In the genomic region with DNA sequence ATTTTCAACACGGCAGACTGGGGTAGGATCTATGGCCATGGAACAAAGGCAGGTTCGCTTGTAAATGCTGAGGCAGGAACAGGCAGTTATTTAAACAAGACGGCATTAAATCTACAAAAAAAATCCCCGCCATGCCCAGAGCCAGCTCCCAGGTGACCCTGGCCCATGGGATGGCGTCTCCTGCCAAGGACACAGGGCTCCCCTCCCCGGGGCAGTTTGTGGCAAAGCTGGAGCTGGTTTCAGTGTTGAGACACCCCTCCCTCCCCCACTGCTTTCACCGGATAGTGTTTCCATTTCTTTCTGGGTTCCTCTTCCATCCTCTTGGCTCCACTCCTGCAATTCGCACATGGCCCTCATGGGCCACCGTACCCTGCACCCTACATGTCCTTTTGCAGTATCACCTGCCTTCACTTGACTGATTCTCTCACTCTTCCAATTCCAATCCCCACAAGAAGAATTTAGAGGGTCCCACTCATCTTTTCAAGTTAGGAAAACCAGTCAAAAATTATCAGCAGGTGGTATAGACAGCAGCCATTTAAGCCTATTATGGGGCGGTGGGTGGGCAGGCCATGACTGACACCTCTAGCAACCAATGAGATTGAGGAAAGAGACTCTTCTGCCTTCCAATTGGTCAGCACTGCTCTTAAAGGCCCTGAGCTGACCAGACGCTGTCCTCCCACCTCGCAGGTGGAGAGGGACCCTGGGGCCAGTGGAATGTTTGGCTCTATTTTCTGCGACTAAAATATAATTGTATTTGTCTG, we compare ENCODE assay signal across 14 cellular contexts. TPM values are rescaled to one million over a fixed set of nuclear protein-coding genes. Genes with fewer than 3 reads are reported as not detected.
DNase-seq lines count a peak whose midpoint lies in the region; ATAC-seq, FAIRE-seq and TF ChIP-seq lines count a peak whose summit lies in the region.
"Had no signal": no experiment of that assay in that cellular context is flagged by ENCODE, and none has a peak within 500 bp of the region (broad histone marks: within the 10 kb centered on the region; RNA-seq: fewer than 3 reads in every experiment).

No MANE protein-coding gene starts in this region.

- no peaks in the 10 kb centered on the region for H3K36me3 Mint-ChIP-seq in CD8-positive, alpha-beta memory T cell

- intact Hi-C loops in HepG2 (cut with micrococcal nuclease; ENCODE audit: unreplicated experiment) (loop anchor here (10.0 kb wide), 3 partner anchors 277 to 1267 kb away; no protein-coding TSS in a partner anchor), right lobe of liver (cut with DNase I) (no loop called here), body of pancreas (cut with DNase I) (no loop called here)

- H3K9ac ChIP-seq in HepG2 (ENCODE audit: insufficient read depth, low read depth, low read length): no peak overlapping the region

- TF ChIP-seq POLR2A in HepG2 (IDR thresholded peaks at IDR 0.05; ENCODE audit: insufficient read depth in 1 of 2, low read depth in 2 of 2, low read length in 2 of 2) (no peak), right lobe of liver (IDR thresholded peaks at IDR 0.05) (no peak), erythroblast (IDR thresholded peaks at IDR 0.05; ENCODE audit: low read length) (no peak), suprapubic skin (IDR thresholded peaks at IDR 0.05) (no peak), body of pancreas (IDR thresholded peaks at IDR 0.05) (no peak)

- WGBS in HepG2 (ENCODE audit: low lambda C conversion rate): 76% methylated on average over 13 of the region's 13 CpGs
- 77% methylated on average over 7 of the region's 13 CpGs for WGBS in right lobe of liver (ENCODE audit: insufficient coverage, low coverage, low lambda C conversion rate, missing lambda C conversion rate)
- WGBS in suprapubic skin: 78% methylated on average over 13 of the region's 13 CpGs
- WGBS in body of pancreas, 2 donors: 70 to 72% methylated on average over 13 of the region's 13 CpGs

- H3K4me1 Mint-ChIP-seq in CD8-positive, alpha-beta memory T cell: peaks cover 3 to 8% (median 6%) of the 10 kb centered on the region in 3 donors

- H3K36me3 ChIP-seq in HepG2 (replicated peaks in 1 of 2; ENCODE audit: control insufficient read depth in 1 of 2, insufficient read depth in 2 of 2, low read length in 2 of 2): no peaks in the 10 kb centered on the region
- no peaks in the 10 kb centered on the region for H3K36me3 ChIP-seq in right lobe of liver
- H3K36me3 ChIP-seq in CD8-positive, alpha-beta memory T cell (ENCODE audit: insufficient read depth, low read length): no peaks in the 10 kb centered on the region
- no peaks in the 10 kb centered on the region for H3K36me3 ChIP-seq in suprapubic skin
- H3K36me3 ChIP-seq in body of pancreas (replicated peaks in 1 of 2; ENCODE audit: insufficient read depth in 1 of 2, low read depth in 2 of 2): no peaks in the 10 kb centered on the region
- H3K36me3 ChIP-seq: thoracic aorta had no signal

- no TSS peak for BruUV-seq in HepG2 (replicated peaks; lab: Mats Ljungman, UMichigan)

- H3K79me2 ChIP-seq in HepG2 (ENCODE audit: insufficient read depth, low read length): no peaks in the 10 kb centered on the region

- TF ChIP-seq EP300 in HepG2 (IDR thresholded peaks at IDR 0.05; ENCODE audit: low read depth in 2 of 2, low read length in 2 of 2) (no peak), HepG2 (CRISPR knock-in tag; IDR thresholded peaks at IDR 0.05; ENCODE audit: borderline replicate concordance) (no peak), suprapubic skin (IDR thresholded peaks at IDR 0.05) (no peak)

- in situ Hi-C loops in HepG2 (cut with HindIII; ENCODE audit: extremely low pct_ligation_motif_present, low pct_unique_long_range_greater_than_20kb) (no loop called here), GM13977 (cut with MboI; ENCODE audit: low pct_unique_long_range_greater_than_20kb, low sequenced_read_pairs, unreplicated experiment) (no loop called here)

- FAIRE-seq in HepG2 (lab: Jason Lieb, UNC): no peak
- FAIRE-seq: colon had no signal

- DNase-seq in HepG2 (ENCODE audit: low spot score): no peak
- no peak for DNase-seq in right lobe of liver
- DNase-seq in OCI-M1 (lab: John Stamatoyannopoulos, UW): peak; percentile 32
- DNase-seq in erythroblast (lab: John Stamatoyannopoulos, UW): peak; percentile 65 to 66
- DNase-seq in CD8-positive, alpha-beta memory T cell: no peak
- DNase-seq in GM13977 (ENCODE audit: low spot score): no peak
- no peak for DNase-seq in suprapubic skin (ENCODE audit: low spot score in 2 of 2)
- no peak for DNase-seq in body of pancreas
- DNase-seq: activated T-cell treated with anti-CD3 and anti-CD28 coated beads, Interleukin-2, amount 50 U/mL, for 1 hour; NCI-H2029 treated with DMSO at 0.1 percent for 48 hours; stimulated activated CD4-positive, alpha-beta T cell treated with anti-CD3 and anti-CD28 coated beads, Interleukin-4, amount 100 ng/mL, for 1 hour; T-helper 17 cell had no signal

- no peak overlapping the region for H3K4me3 Mint-ChIP-seq in CD8-positive, alpha-beta memory T cell
- H3K4me3 Mint-ChIP-seq: T-helper 17 cell had no signal

- H3K4me3 ChIP-seq in HepG2 (replicated peaks in 1 of 3; ENCODE audit: insufficient read depth in 1 of 3, low read depth in 2 of 3, low read length in 3 of 3) (no peak overlapping the region), right lobe of liver (no peak overlapping the region), suprapubic skin (no peak overlapping the region), body of pancreas (no peak overlapping the region)
- no peak overlapping the region for H3K4me3 ChIP-seq in CD8-positive, alpha-beta memory T cell (ENCODE audit: low read length)
- H3K4me3 ChIP-seq: thoracic aorta had no signal

- H3K4me1 ChIP-seq in HepG2 (ENCODE audit: insufficient read depth, low read length): peaks cover 17% of the 10 kb centered on the region
- H3K4me1 ChIP-seq in right lobe of liver: no peaks in the 10 kb centered on the region
- peaks cover 5% of the 10 kb centered on the region for H3K4me1 ChIP-seq in CD8-positive, alpha-beta memory T cell (ENCODE audit: insufficient read depth, low read length)
- peaks cover under 1% of the 10 kb centered on the region for H3K4me1 ChIP-seq in suprapubic skin
- H3K4me1 ChIP-seq in body of pancreas: peaks cover under 1% of the 10 kb centered on the region

- POLR2A ChIA-PET in HepG2 (lab: Yijun Ruan, JAX): no interaction called here
- POLR2A ChIA-PET in CD8-positive, alpha-beta memory T cell (lab: Charles Lee): no interaction called here

- no peaks in the 10 kb centered on the region for H4K20me1 ChIP-seq in HepG2 (ENCODE audit: insufficient read depth, low read length)

- peaks cover 10 to 20% of the 10 kb centered on the region in 2 donors for H3K27me3 Mint-ChIP-seq in CD8-positive, alpha-beta memory T cell

- H3K27me3 ChIP-seq in HepG2 (ENCODE audit: control insufficient read depth in 1 of 2, insufficient read depth in 2 of 2, low read length in 2 of 2): 0 out of 5 replicates have a peak, but pooled peaks cover 0 to 3% of the 10 kb centered on the region in 2 experiments
- no peaks in the 10 kb centered on the region for H3K27me3 ChIP-seq in right lobe of liver
- no peaks in the 10 kb centered on the region for H3K27me3 ChIP-seq in CD8-positive, alpha-beta memory T cell (ENCODE audit: insufficient read depth, low read length, poor library complexity, severe bottlenecking)
- peaks cover 33% of the 10 kb centered on the region for H3K27me3 ChIP-seq in suprapubic skin
- no peaks in the 10 kb centered on the region for H3K27me3 ChIP-seq in body of pancreas

- CTCF ChIA-PET in HepG2 (lab: Yijun Ruan, JAX; ENCODE audit: low intra/inter-chr PET ratio, low total read pairs): no interaction called here
- CTCF ChIA-PET in CD8-positive, alpha-beta memory T cell (lab: Charles Lee): no interaction called here

- no peak overlapping the region for H2AFZ ChIP-seq in HepG2 (ENCODE audit: low read length)

- no peak overlapping the region for H3K4me2 ChIP-seq in HepG2 (ENCODE audit: low read depth, low read length)

- TF ChIP-seq CTCF in HepG2 (CRISPR knock-in tag; IDR thresholded peaks at IDR 0.05) (no peak), right lobe of liver (IDR thresholded peaks at IDR 0.05) (no peak), GM13977 (IDR thresholded peaks at IDR 0.05; ENCODE audit: extremely low read depth, insufficient read depth, missing control alignments) (no peak), suprapubic skin (IDR thresholded peaks at IDR 0.05) (no peak), body of pancreas (IDR thresholded peaks at IDR 0.05) (no peak)

- no peaks in the 10 kb centered on the region for H3K9me3 Mint-ChIP-seq in CD8-positive, alpha-beta memory T cell

- ATAC-seq in HepG2: no peak
- no peak for ATAC-seq in right lobe of liver
- ATAC-seq in body of pancreas: no peak
- ATAC-seq: T-helper 17 cell had no signal

- H3K9me3 ChIP-seq in HepG2 (ENCODE audit: low read length) (no peaks in the 10 kb centered on the region), right lobe of liver (no peaks in the 10 kb centered on the region), suprapubic skin (no peaks in the 10 kb centered on the region), body of pancreas (no peaks in the 10 kb centered on the region)
- H3K9me3 ChIP-seq in CD8-positive, alpha-beta memory T cell (ENCODE audit: low read length): no peaks in the 10 kb centered on the region
- H3K9me3 ChIP-seq: thoracic aorta had no signal

- no peak overlapping the region for H3K27ac Mint-ChIP-seq in CD8-positive, alpha-beta memory T cell
- H3K27ac Mint-ChIP-seq: T-helper 17 cell had no signal

- TF ChIP-seq RAD21 in HepG2 (CRISPR knock-in tag; IDR thresholded peaks at IDR 0.05): no peak

- no peak overlapping the region for H3K27ac ChIP-seq in HepG2 (ENCODE audit: extremely low read length, insufficient read depth, low read length)
- H3K27ac ChIP-seq in right lobe of liver: no peak overlapping the region
- H3K27ac ChIP-seq in CD8-positive, alpha-beta memory T cell (ENCODE audit: low read depth, low read length): no peak overlapping the region
- no peak overlapping the region for H3K27ac ChIP-seq in suprapubic skin
- H3K27ac ChIP-seq in body of pancreas: no peak overlapping the region
- H3K27ac ChIP-seq: thoracic aorta had no signal

RNA-seq across cellular contexts. Expression of a gene that starts 52.0 kb away (rescaled TPM):
- total RNA-seq in HepG2 (2016; rRNA removed; fragmentation: Illumina TruSeq; extraction: Trizol): not detected in 2 replicates
- not detected in 2 replicates for total RNA-seq in HepG2 (2016; cell fraction: cytosol; rRNA removed; fragmentation: Illumina TruSeq; extraction: Trizol; ENCODE audit: low read depth)
- not detected in 2 replicates for total RNA-seq in HepG2 (2016; cell fraction: insoluble cytoplasmic fraction; rRNA removed; fragmentation: Illumina TruSeq; extraction: Trizol)
- total RNA-seq in HepG2 (2016; cell fraction: membrane; rRNA removed; fragmentation: Illumina TruSeq; extraction: Trizol): not detected in 2 replicates
- total RNA-seq in HepG2 (2016; cell fraction: nucleus; rRNA removed; fragmentation: Illumina TruSeq; extraction: Trizol): not detected in 2 replicates
- polyA plus RNA-seq in HepG2 (2011; rRNA removed): not detected in 2 replicates
- polyA plus RNA-seq in HepG2 (2011; cell fraction: cytosol; rRNA removed): not detected in 2 replicates
- not detected in 2 replicates for polyA plus RNA-seq in HepG2 (2011; cell fraction: nucleus; rRNA removed)
- not detected in 2 replicates for polyA plus RNA-seq in HepG2 (2012)
- not detected in 2 replicates for polyA plus RNA-seq in HepG2 (2016; cell fraction: cytosol; fragmentation: Illumina TruSeq; extraction: Trizol; ENCODE audit: low read depth)
- polyA plus RNA-seq in HepG2 (2016; cell fraction: insoluble cytoplasmic fraction; fragmentation: Illumina TruSeq; extraction: Trizol; ENCODE audit: low read depth): not detected in 2 replicates
- not detected in 2 replicates for polyA plus RNA-seq in HepG2 (2016; cell fraction: membrane; fragmentation: Illumina TruSeq; extraction: Trizol; ENCODE audit: low read depth)
- polyA plus RNA-seq in HepG2 (2016; cell fraction: nucleus; fragmentation: Illumina TruSeq; extraction: Trizol; ENCODE audit: insufficient read depth, low read depth): not detected in 2 replicates
- polyA minus RNA-seq in HepG2 (2011; rRNA and poly(A)+ RNA removed; ENCODE audit: low replicate concordance): not detected in 2 replicates
- not detected in 2 replicates for polyA minus RNA-seq in HepG2 (2011; cell fraction: cytosol; rRNA and poly(A)+ RNA removed)
- polyA minus RNA-seq in HepG2 (2011; cell fraction: nucleus; rRNA and poly(A)+ RNA removed): not detected in 2 replicates
- not detected for total RNA-seq in right lobe of liver
- total RNA-seq in CD8-positive, alpha-beta memory T cell: not detected
- polyA plus RNA-seq in CD8-positive, alpha-beta memory T cell: not detected
- total RNA-seq in suprapubic skin: under 1 TPM in 1 of 4 donors, not detected in 3; 0.42 TPM
- not detected for total RNA-seq in body of pancreas
- total RNA-seq: thoracic aorta had no signal

Comparison
In these comparisons a context has a peak if more than half of its experiments do, and no peak if none do; other contexts are left out.
1. DNase-seq: peak in OCI-M1 (single experiment) and erythroblast (2 of 2); none in HepG2 (single experiment), right lobe of liver (0 of 3), CD8-positive, alpha-beta memory T cell (0 of 5), GM13977 (single experiment), suprapubic skin (0 of 2) and body of pancreas (0 of 4).